7 cellular contexts compared by ENCODE assay signal in genomic region chr17:60139438-60140285, GRCh38. TPM values are rescaled to one million over a fixed set of nuclear protein-coding genes. Genes with fewer than 3 reads are reported as not detected.
A peak's percentile ranks its signal among the peaks of the same experiment; 100 is the strongest.
DNase-seq lines count a peak whose midpoint lies in the region; ATAC-seq and TF ChIP-seq lines count a peak whose summit lies in the region.

No MANE protein-coding gene starts in this region.

- peaks cover 0 to 3% of the 10 kb centered on the region in 2 donors for H3K9me3 ChIP-seq in lung (ENCODE audit: control insufficient read depth in 2 of 2, insufficient read depth in 1 of 2, low read length in 1 of 2)

- no peaks in the 10 kb centered on the region for H3K36me3 ChIP-seq in lung (ENCODE audit: control insufficient read depth in 2 of 2, insufficient read depth in 2 of 2, low read length in 2 of 2)

- TF ChIP-seq CTCF in HL-60 (IDR thresholded peaks at IDR 0.05; ENCODE audit: insufficient read depth, low read length) (peak; percentile 30), dorsolateral prefrontal cortex (IDR thresholded peaks at IDR 0.05 in 54 of 56, conservative IDR thresholded peaks at IDR 0.05 in 2 of 56; ENCODE audit: low read depth in 1 of 56, partially characterized antibody in 56 of 56) (peak; percentile 36 to 82 (median 70)), lung (IDR thresholded peaks at IDR 0.05; ENCODE audit: control extremely low read depth, extremely low read depth) (no peak)

- no peaks in the 10 kb centered on the region for H3K36me3 Mint-ChIP-seq in activated CD4-positive, alpha-beta T cell treated with anti-CD3 and anti-CD28 coated beads, Interleukin-2, amount 10 ng/mL, durations not matched to agents 24 days and 14 days (ENCODE audit: low read depth)

- ATAC-seq in lung (ENCODE audit: insufficient read depth, low FRiP score) (no peak), GM21526 (IDR thresholded peaks at IDR 0.05; ENCODE audit: low FRiP score, unreplicated experiment) (no peak)

- H3K4me1 ChIP-seq in lung (ENCODE audit: control insufficient read depth in 2 of 2, insufficient read depth in 2 of 2, low read length in 2 of 2), result peaks cover 1 to 30% of the 10 kb centered on the region in 2 donors

- peaks cover 37% of the 10 kb centered on the region for H3K4me1 Mint-ChIP-seq in activated CD4-positive, alpha-beta T cell treated with anti-CD3 and anti-CD28 coated beads, Interleukin-2, amount 10 ng/mL, durations not matched to agents 24 days and 14 days

- H3K27me3 Mint-ChIP-seq in activated CD4-positive, alpha-beta T cell treated with anti-CD3 and anti-CD28 coated beads, Interleukin-2, amount 10 ng/mL, durations not matched to agents 24 days and 14 days, result peaks cover 72% of the 10 kb centered on the region

- H3K4me3 ChIP-seq in HL-60 (replicated peaks; ENCODE audit: insufficient read depth, low read length) (no peak overlapping the region), dorsolateral prefrontal cortex (peak overlapping the region in 43 of 59 donors; percentile 2 to 63 (median 37)), lung (no peak overlapping the region)

- peaks cover 19% of the 10 kb centered on the region for H3K27me3 ChIP-seq in HL-60 (ENCODE audit: insufficient read depth, poor library complexity, severe bottlenecking)
- H3K27me3 ChIP-seq in dorsolateral prefrontal cortex, result peaks cover 0 to 51% (median 33%) of the 10 kb centered on the region in 45 donors
- no peaks in the 10 kb centered on the region for H3K27me3 ChIP-seq in lung (ENCODE audit: control insufficient read depth, insufficient read depth)

- intact Hi-C loops in activated CD4-positive, alpha-beta T cell treated with anti-CD3 and anti-CD28 coated beads, Interleukin-2, amount 10 ng/mL, durations not matched to agents 24 days and 14 days (cut with micrococcal nuclease), result loop anchor here (5.0 kb wide), 1 partner anchor 283 kb away; the partner anchor contains the start of gene CHCT1
- intact Hi-C loops in dorsolateral prefrontal cortex (cut with DNase I), result loop anchor here (2.0 to 10.0 kb wide), 3 partner anchors 37 to 295 kb away; partner anchors contain the start of gene USP32 (in 1 of the 2)

- H3K27ac ChIP-seq in HL-60 (replicated peaks) (no peak overlapping the region), dorsolateral prefrontal cortex (no peak overlapping the region), lung (ENCODE audit: low read depth in 1 of 2, low read length in 1 of 2) (no peak overlapping the region)

- no peak overlapping the region for H3K27ac Mint-ChIP-seq in activated CD4-positive, alpha-beta T cell treated with anti-CD3 and anti-CD28 coated beads, Interleukin-2, amount 10 ng/mL, durations not matched to agents 24 days and 14 days

- WGBS in lung, 2 donors, result 6 to 7% methylated on average over 63 to 66 of the region's 66 CpGs

- peak overlapping the region; percentile 26 for H3K4me3 Mint-ChIP-seq in activated CD4-positive, alpha-beta T cell treated with anti-CD3 and anti-CD28 coated beads, Interleukin-2, amount 10 ng/mL, durations not matched to agents 24 days and 14 days

- peak in 1 of 2 experiments; percentile 51 for DNase-seq in HL-60 (ENCODE audit: low read depth in 1 of 2, low spot score in 1 of 2)
- DNase-seq in activated CD4-positive, alpha-beta T cell treated with anti-CD3 and anti-CD28 coated beads, Interleukin-2, amount 10 ng/mL, durations not matched to agents 24 days and 14 days, result peak; percentile 94
- peak in 5 of 10 donors; percentile 3 to 78 (median 50) for DNase-seq in dorsolateral prefrontal cortex
- DNase-seq in lung (ENCODE audit: low spot score), result peak; percentile 71
- DNase-seq in stimulated activated CD8-positive, alpha-beta memory T cell treated with anti-CD3 and anti-CD28 coated beads, Interleukin-15, amount 100 ng/mL, for 1 hour (ENCODE audit: low read depth), result peak; percentile 25
- no peak for DNase-seq in NCI-H1436 (lab: John Stamatoyannopoulos, UW)

- H3K9me3 Mint-ChIP-seq in activated CD4-positive, alpha-beta T cell treated with anti-CD3 and anti-CD28 coated beads, Interleukin-2, amount 10 ng/mL, durations not matched to agents 24 days and 14 days, result peaks cover 4% of the 10 kb centered on the region

RNA-seq across cellular contexts. Expression of gene CA4, which starts 10.1 kb away (rescaled TPM):
- total RNA-seq in activated CD4-positive, alpha-beta T cell treated with anti-CD3 and anti-CD28 coated beads, Interleukin-2, amount 10 ng/mL, durations not matched to agents 24 days and 14 days, result not detected in 2 replicates
- total RNA-seq in dorsolateral prefrontal cortex, result 10 to 100 TPM in 117 of 120 experiments, 1 to 10 TPM in 3; 2.1 to 56.7 (median 22.2) TPM
- 10 to 100 TPM; 50.0 to 57.3 TPM for total RNA-seq in lung
- 10 to 100 TPM; 57.3 to 57.6 TPM for polyA plus RNA-seq in lung

Comparison
In these comparisons a context has a peak if more than half of its experiments do, and no peak if none do; other contexts are left out.
1. H3K4me3 ChIP-seq: peak in dorsolateral prefrontal cortex (43 of 59); none in HL-60 (single experiment) and lung (single experiment).